Comparison of ENCODE assay signal across 17 cellular contexts in the genomic region with DNA sequence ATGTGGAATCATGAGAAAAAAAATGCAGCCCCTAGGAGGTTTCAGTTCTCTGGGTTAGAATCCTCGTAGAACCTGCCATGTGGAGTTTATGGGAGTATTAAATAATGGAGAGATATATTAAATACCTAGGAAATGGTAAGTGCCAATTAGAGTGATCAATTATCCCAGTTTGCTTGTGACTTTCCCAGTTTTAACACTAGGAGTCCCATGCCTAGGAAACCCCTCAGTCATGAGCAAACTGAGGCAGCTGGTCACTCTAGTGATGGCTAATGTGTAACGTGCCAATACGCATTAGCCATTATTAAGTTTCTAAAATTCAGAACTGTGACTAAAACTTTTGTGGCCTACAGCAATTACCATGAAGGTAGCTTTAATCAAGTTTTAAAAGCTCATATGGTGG.
"Had no signal": no experiment of that assay in that cellular context is flagged by ENCODE, and none has a peak within 500 bp of the region (broad histone marks: within the 10 kb centered on the region; RNA-seq: fewer than 3 reads in every experiment).

No MANE protein-coding gene starts in this region.

- H3K4me3 Mint-ChIP-seq: mesothelial cell of epicardium; naive thymus-derived CD4-positive, alpha-beta T cell had no signal

- H3K4me1 Mint-ChIP-seq: mesothelial cell of epicardium; naive thymus-derived CD4-positive, alpha-beta T cell had no signal

- H3K4me1 ChIP-seq: esophagus muscularis mucosa, foreskin keratinocyte, gastroesophageal sphincter, heart left ventricle, left lung, lower lobe of right lung had no signal

- H3K36me3 ChIP-seq: esophagus muscularis mucosa, gastroesophageal sphincter, heart left ventricle, left lung, lower lobe of right lung had no signal

- ATAC-seq: foreskin keratinocyte; gastroesophageal sphincter; heart left ventricle; left cardiac atrium; left lung; left ventricle myocardium superior; lower lobe of right lung; naive thymus-derived CD4-positive, alpha-beta T cell had no signal

- H3K27ac Mint-ChIP-seq: mesothelial cell of epicardium; naive thymus-derived CD4-positive, alpha-beta T cell had no signal

- DNase-seq: dermis blood vessel endothelial cell; dorsolateral prefrontal cortex; effector CD4-positive, alpha-beta T cell; effector memory CD4-positive, alpha-beta T cell; foreskin keratinocyte; heart left ventricle; hippocampal formation; left cardiac atrium; left lung; left ventricle myocardium superior; lower lobe of right lung; mesenchymal stem cell; naive thymus-derived CD4-positive, alpha-beta T cell had no signal

- H3K4me3 ChIP-seq: coronary artery, dorsolateral prefrontal cortex, esophagus muscularis mucosa, gastroesophageal sphincter, heart left ventricle, left lung, lower lobe of right lung had no signal

- H3K36me3 Mint-ChIP-seq: naive thymus-derived CD4-positive, alpha-beta T cell had no signal

- H3K27me3 Mint-ChIP-seq: naive thymus-derived CD4-positive, alpha-beta T cell had no signal

- H3K27ac ChIP-seq: coronary artery, dorsolateral prefrontal cortex, esophagus muscularis mucosa, foreskin keratinocyte, gastroesophageal sphincter, heart left ventricle, left lung, lower lobe of right lung had no signal

- H3K27me3 ChIP-seq: dorsolateral prefrontal cortex, esophagus muscularis mucosa, foreskin keratinocyte, heart left ventricle, left lung had no signal
